ENCODE assay signal across 9 cellular contexts in the genomic region with DNA sequence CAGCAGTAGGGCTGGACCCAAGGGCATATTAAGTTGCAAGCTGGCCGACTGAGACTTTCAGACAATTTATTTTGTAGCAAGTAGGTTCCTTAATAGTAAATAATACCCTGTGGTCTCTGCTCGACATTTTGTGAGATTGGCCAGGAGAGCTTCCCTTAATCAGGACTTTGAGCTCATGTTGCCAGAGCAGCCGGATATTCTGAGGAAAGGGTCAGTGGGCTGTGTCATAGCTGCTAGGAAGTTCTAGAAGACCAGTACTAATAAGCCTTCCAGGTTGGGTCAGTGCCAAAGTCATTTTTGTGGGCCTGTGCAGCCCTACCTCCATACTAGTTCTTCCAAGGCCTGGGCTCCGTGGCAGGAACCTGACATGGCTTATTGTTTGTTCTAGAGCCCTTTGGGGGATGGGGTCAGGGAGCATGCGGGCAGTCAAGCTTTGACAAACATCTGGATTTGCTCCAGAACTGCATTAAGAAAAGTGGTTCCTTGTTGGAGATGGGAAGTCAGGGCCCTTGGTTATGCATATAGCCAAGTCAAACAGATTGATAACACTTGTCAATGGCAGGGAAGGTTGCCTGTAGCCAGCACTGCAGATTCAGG. TPM values are rescaled to one million over a fixed set of nuclear protein-coding genes. Genes with fewer than 3 reads are reported as not detected.
DNase-seq lines count a peak whose midpoint lies in the region; ATAC-seq and TF ChIP-seq lines count a peak whose summit lies in the region.
"Had no signal": no experiment of that assay in that cellular context is flagged by ENCODE, and none has a peak within 500 bp of the region (broad histone marks: within the 10 kb centered on the region; RNA-seq: fewer than 3 reads in every experiment).

No MANE protein-coding gene starts in this region.

- TF ChIP-seq POLR2A in body of pancreas (IDR thresholded peaks at IDR 0.05) = no peak

- H3K9ac ChIP-seq in H9 (ENCODE audit: extremely low read depth, insufficient read length, low read length) (no peak overlapping the region), skeletal muscle tissue (ENCODE audit: low read depth in 1 of 3, low read length in 3 of 3) (peak overlapping the region; percentile 1 to 58 (median 54))

- no peak overlapping the region for H3K4me2 ChIP-seq in H9 (ENCODE audit: insufficient read depth, insufficient read length, low read length)

- DNase-seq in H9 (no peak), body of pancreas (peak; percentile 76 to 90 (median 87)), cerebellar cortex (ENCODE audit: low spot score) (no peak), COLO668 (lab: John Stamatoyannopoulos, UW; ENCODE audit: unreplicated experiment) (no peak)
- no peak for DNase-seq in NK-92 treated with Interleukin-12 subunit alpha and Interleukin-12 subunit beta, amount 100 ng/mL, for 24 hours (lab: John Stamatoyannopoulos, UW)
- DNase-seq: effector CD8-positive, alpha-beta T cell had no signal

- TF ChIP-seq CTCF in H9 (conservative IDR thresholded peaks at IDR 0.05) (no peak), body of pancreas (IDR thresholded peaks at IDR 0.05) (no peak)

- no peak overlapping the region for H4K8ac ChIP-seq in H9 (replicated peaks; ENCODE audit: insufficient read length, low read depth, low read length)

- peaks cover 30 to 74% (median 53%) of the 10 kb centered on the region in 3 experiments for H3K36me3 Mint-ChIP-seq in H9 (ENCODE audit: insufficient read depth in 1 of 3, low read depth in 3 of 3)

- H3K36me3 ChIP-seq in body of pancreas (replicated peaks in 1 of 2; ENCODE audit: insufficient read depth in 1 of 2, low read depth in 2 of 2) (peaks cover 0 to 9% of the 10 kb centered on the region in 2 donors), skeletal muscle tissue (ENCODE audit: control insufficient read depth in 3 of 3, insufficient read depth in 3 of 3, low read length in 3 of 3) (peaks cover 15 to 27% (median 19%) of the 10 kb centered on the region in 3 donors)

- no peaks in the 10 kb centered on the region for H3K9me3 Mint-ChIP-seq in H9

- no peak overlapping the region for H2AK5ac ChIP-seq in H9 (ENCODE audit: insufficient read length, low read length)

- H3K56ac ChIP-seq in H9 (ENCODE audit: insufficient read length, low read depth, low read length) = no peak overlapping the region

- no peak overlapping the region for H3K23ac ChIP-seq in H9 (ENCODE audit: insufficient read length, low read depth, low read length)

- H3T11ph ChIP-seq in H9 (ENCODE audit: low read length) = no peak overlapping the region

- intact Hi-C loops in body of pancreas (cut with DNase I) = no loop called here

- H3K9me3 ChIP-seq in H9 (ENCODE audit: control insufficient read depth, low read depth, low read length) (no peaks in the 10 kb centered on the region), body of pancreas (no peaks in the 10 kb centered on the region), skeletal muscle tissue (ENCODE audit: control insufficient read depth in 3 of 3, low read length in 3 of 3) (no peaks in the 10 kb centered on the region)

- no peak overlapping the region for H4K91ac ChIP-seq in H9 (ENCODE audit: insufficient read length, low read depth, low read length)

- no peak overlapping the region for H3K14ac ChIP-seq in H9 (ENCODE audit: insufficient read depth, low read length)

- no peak overlapping the region for H4K5ac ChIP-seq in H9 (ENCODE audit: insufficient read length, low read depth, low read length)

- no CpG with 5 or more reads among the region's 5 CpGs for WGBS in H9 (ENCODE audit: extremely low coverage, insufficient read length, low lambda C conversion rate)
- WGBS in body of pancreas, 2 donors = 5 to 17% methylated on average over 4 to 5 of the region's 5 CpGs

- no peak overlapping the region for H2AFZ ChIP-seq in H9 (ENCODE audit: low read length)

- H3K4me3 Mint-ChIP-seq in H9 = 0 out of 5 replicates have a peak overlapping the region, but pooled peaks of 1 of the 2 experiments have one; percentile 14

- H3K4me3 ChIP-seq in body of pancreas (no peak overlapping the region), skeletal muscle tissue (ENCODE audit: low read length in 3 of 3) (peak overlapping the region; percentile 4 to 55 (median 37))

- H3K27ac ChIP-seq in H9 (ENCODE audit: insufficient read length, low read depth, low read length) (no peak overlapping the region), body of pancreas (peak overlapping the region; percentile 54 to 77 (median 57)), layer of hippocampus (ENCODE audit: low read depth, low read length) (peak overlapping the region; percentile 36), skeletal muscle tissue (ENCODE audit: low read depth, low read length) (peak overlapping the region; percentile 62)

- H2BK120ac ChIP-seq in H9 (ENCODE audit: low read depth, low read length, poor library complexity, severe bottlenecking) = no peak overlapping the region

- no peaks in the 10 kb centered on the region for H3K27me3 Mint-ChIP-seq in H9 (ENCODE audit: low read depth)

- H3K27me3 ChIP-seq in H9 (ENCODE audit: insufficient read depth, low read length) (no peaks in the 10 kb centered on the region), body of pancreas (no peaks in the 10 kb centered on the region), layer of hippocampus (ENCODE audit: control insufficient read depth, insufficient read depth, low read length) (no peaks in the 10 kb centered on the region), skeletal muscle tissue (ENCODE audit: control insufficient read depth in 3 of 3, insufficient read depth in 3 of 3, low read length in 3 of 3) (no peaks in the 10 kb centered on the region)

- no peak overlapping the region for H2BK5ac ChIP-seq in H9 (ENCODE audit: insufficient read length, low read length)

- H4K20me1 ChIP-seq in H9 (ENCODE audit: control insufficient read depth, insufficient read depth, insufficient read length) = no peaks in the 10 kb centered on the region

- peaks cover under 1% of the 10 kb centered on the region; the same call in 1 of the 2 replicates for H3K4me1 ChIP-seq in H9 (ENCODE audit: insufficient read depth, low read length)
- H3K4me1 ChIP-seq in body of pancreas = peaks cover 65% of the 10 kb centered on the region
- H3K4me1 ChIP-seq in skeletal muscle tissue (ENCODE audit: control insufficient read depth in 3 of 3, insufficient read depth in 3 of 3, low read length in 3 of 3) = peaks cover 60 to 70% (median 64%) of the 10 kb centered on the region in 3 donors

- H2BK15ac ChIP-seq in H9 (ENCODE audit: low read depth, low read length) = no peak overlapping the region

- no peak overlapping the region for H3K18ac ChIP-seq in H9 (ENCODE audit: insufficient read length, low read depth, low read length)

- H3K27ac Mint-ChIP-seq in H9 = peak overlapping the region in 2 of 3 experiments; percentile 52 to 82; a peak in 4 of 7 replicates

- H3K23me2 ChIP-seq in H9 (ENCODE audit: insufficient read length, low read depth, low read length, poor library complexity, severe bottlenecking) = peaks cover 5% of the 10 kb centered on the region

- ATAC-seq in body of pancreas (peak; percentile 78), HG03469 (IDR thresholded peaks at IDR 0.05; ENCODE audit: unreplicated experiment) (no peak)

- no peak overlapping the region for H2BK20ac ChIP-seq in H9 (ENCODE audit: low read depth, low read length, poor library complexity, severe bottlenecking)

- H3K79me1 ChIP-seq in H9 (ENCODE audit: insufficient read depth, low read depth, low read length, poor library complexity, severe bottlenecking) = peaks cover 18% of the 10 kb centered on the region

- H3K4ac ChIP-seq in H9 (ENCODE audit: low read depth, low read length) = no peak overlapping the region

- H3K4me1 Mint-ChIP-seq in H9 = peaks cover 25 to 28% of the 10 kb centered on the region in 2 experiments

- H2BK12ac ChIP-seq in H9 (ENCODE audit: insufficient read length, low read depth, low read length) = no peak overlapping the region

- H3K79me2 ChIP-seq in H9 (ENCODE audit: insufficient read depth, low read length) = peaks cover 40% of the 10 kb centered on the region; the same call in 1 of the 2 replicates

RNA-seq across cellular contexts. Expression of gene ALKBH5, which starts 7.5 kb away (rescaled TPM):
- 89.8 and 92.5 TPM in 2 replicates for total RNA-seq in H9 (2021)
- total RNA-seq in body of pancreas = 10 to 100 TPM; 45.4 to 48.8 TPM
- total RNA-seq in skeletal muscle tissue = 77.8 TPM

RNA-seq across cellular contexts. Expression of gene LLGL1, which starts 34.3 kb away (rescaled TPM):
- total RNA-seq in H9 (2021) = 65.0 and 66.2 TPM in 2 replicates
- 10 to 100 TPM in 1 of 2 donors, 1 to 10 TPM in 1; 6.6 to 11.4 TPM for total RNA-seq in body of pancreas
- 15.1 TPM for total RNA-seq in skeletal muscle tissue

Comparison
In these comparisons a context has a peak if more than half of its experiments do, and no peak if none do; other contexts are left out.
1. DNase-seq: peak in body of pancreas (4 of 4); none in H9 (single experiment), cerebellar cortex (single experiment), NK-92 treated with Interleukin-12 subunit alpha and Interleukin-12 subunit beta, amount 100 ng/mL, for 24 hours (single experiment) and COLO668 (single experiment).
2. H3K4me3 ChIP-seq: peak in skeletal muscle tissue (3 of 3); none in body of pancreas (0 of 2).